In genomic region chr6:5305968-5306626, GRCh38 we compare ENCODE assay signal across 16 cellular contexts. TPM values are rescaled to one million over a fixed set of nuclear protein-coding genes. Genes with fewer than 3 reads are reported as not detected.
DNase-seq lines count a peak whose midpoint lies in the region; ATAC-seq, FAIRE-seq and TF ChIP-seq lines count a peak whose summit lies in the region.
"Had no signal": no experiment of that assay in that cellular context is flagged by ENCODE, and none has a peak within 500 bp of the region (broad histone marks: within the 10 kb centered on the region; RNA-seq: fewer than 3 reads in every experiment).

No MANE protein-coding gene starts in this region.

- no peak overlapping the region for H3K4me3 ChIP-seq in HepG2 (replicated peaks in 1 of 3; ENCODE audit: insufficient read depth in 1 of 3, low read depth in 2 of 3, low read length in 3 of 3)
- H3K4me3 ChIP-seq: left ventricle myocardium inferior, thoracic aorta had no signal

- TF ChIP-seq EP300 in HepG2 (IDR thresholded peaks at IDR 0.05; ENCODE audit: low read depth in 2 of 2, low read length in 2 of 2) (no peak), HepG2 (CRISPR knock-in tag; IDR thresholded peaks at IDR 0.05; ENCODE audit: borderline replicate concordance) (no peak)

- no peaks in the 10 kb centered on the region for H3K9me3 ChIP-seq in HepG2 (ENCODE audit: low read length)
- H3K9me3 ChIP-seq: left ventricle myocardium inferior, thoracic aorta had no signal

- H3K36me3 ChIP-seq in HepG2 (replicated peaks in 1 of 2; ENCODE audit: control insufficient read depth in 1 of 2, insufficient read depth in 2 of 2, low read length in 2 of 2) = no peaks in the 10 kb centered on the region
- H3K36me3 ChIP-seq: left ventricle myocardium inferior, thoracic aorta had no signal

- no peak for TF ChIP-seq RAD21 in HepG2 (CRISPR knock-in tag; IDR thresholded peaks at IDR 0.05)

- no peak overlapping the region for H3K4me3 Mint-ChIP-seq in activated T-cell treated with anti-CD3 and anti-CD28 coated beads, Interleukin-2, amount 50 U/mL, for 24 hours
- H3K4me3 Mint-ChIP-seq in activated T-cell treated with anti-CD3 and anti-CD28 coated beads, Interleukin-2, amount 50 U/mL, for 4 hours = no peak overlapping the region
- H3K4me3 Mint-ChIP-seq in WTC11 = no peak overlapping the region
- H3K4me3 Mint-ChIP-seq: CD4-positive, alpha-beta T cell; stimulated activated memory B cell treated with anti-CD40 and anti-IgM and Interleukin-4, amounts not matched to agents 10 μg/mL and 1 μg/mL and 100 μg/mL, for 72 hours had no signal

- in situ Hi-C loops in HepG2 (cut with HindIII; ENCODE audit: extremely low pct_ligation_motif_present, low pct_unique_long_range_greater_than_20kb) = no loop called here

- no peak for DNase-seq in activated T-cell treated with anti-CD3 and anti-CD28 coated beads, Interleukin-2, amount 50 U/mL, for 24 hours
- no peak for DNase-seq in activated T-cell treated with anti-CD3 and anti-CD28 coated beads, Interleukin-2, amount 50 U/mL, for 4 hours
- DNase-seq in WTC11 (ENCODE audit: low spot score) (no peak), HepG2 (ENCODE audit: low spot score) (peak; percentile 10), stromal cell of bone marrow (ENCODE audit: low read depth) (peak; percentile 24), NCI-H2107 (lab: John Stamatoyannopoulos, UW) (no peak)
- DNase-seq: amniotic stem cell; caudate nucleus; CD4-positive, alpha-beta T cell; left ventricle myocardium inferior; NCI-H510A had no signal

- H3K27ac ChIP-seq in HepG2 (ENCODE audit: extremely low read length, insufficient read depth, low read length) = no peak overlapping the region
- H3K27ac ChIP-seq: left ventricle myocardium inferior, thoracic aorta had no signal

- H3K27me3 Mint-ChIP-seq in activated T-cell treated with anti-CD3 and anti-CD28 coated beads, Interleukin-2, amount 50 U/mL, for 24 hours = no peaks in the 10 kb centered on the region
- no peaks in the 10 kb centered on the region for H3K27me3 Mint-ChIP-seq in activated T-cell treated with anti-CD3 and anti-CD28 coated beads, Interleukin-2, amount 50 U/mL, for 4 hours (ENCODE audit: low read depth)
- no peaks in the 10 kb centered on the region for H3K27me3 Mint-ChIP-seq in WTC11 (ENCODE audit: low read depth)
- H3K27me3 Mint-ChIP-seq: CD4-positive, alpha-beta T cell; stimulated activated memory B cell treated with anti-CD40 and anti-IgM and Interleukin-4, amounts not matched to agents 10 μg/mL and 1 μg/mL and 100 μg/mL, for 72 hours had no signal

- peaks cover 15% of the 10 kb centered on the region for H3K4me1 ChIP-seq in HepG2 (ENCODE audit: insufficient read depth, low read length)

- no peak for ATAC-seq in activated T-cell treated with anti-CD3 and anti-CD28 coated beads, Interleukin-2, amount 50 U/mL, for 4 hours
- no peak for ATAC-seq in WTC11
- ATAC-seq in HepG2 = no peak
- ATAC-seq in GM21381 (IDR thresholded peaks at IDR 0.05; ENCODE audit: unreplicated experiment) = no peak
- ATAC-seq in HG03457 (IDR thresholded peaks at IDR 0.05; ENCODE audit: unreplicated experiment) = no peak
- ATAC-seq: Right ventricle myocardium inferior; stimulated activated memory B cell treated with anti-CD40 and anti-IgM and Interleukin-4, amounts not matched to agents 10 μg/mL and 1 μg/mL and 100 μg/mL, for 72 hours had no signal

- peaks cover 2% of the 10 kb centered on the region for H3K79me2 ChIP-seq in HepG2 (ENCODE audit: insufficient read depth, low read length)

- H3K4me2 ChIP-seq in HepG2 (ENCODE audit: low read depth, low read length) = no peak overlapping the region

- no peak for FAIRE-seq in HepG2 (lab: Jason Lieb, UNC)

- no peaks in the 10 kb centered on the region for H3K9me3 Mint-ChIP-seq in activated T-cell treated with anti-CD3 and anti-CD28 coated beads, Interleukin-2, amount 50 U/mL, for 24 hours
- H3K9me3 Mint-ChIP-seq in activated T-cell treated with anti-CD3 and anti-CD28 coated beads, Interleukin-2, amount 50 U/mL, for 4 hours = no peaks in the 10 kb centered on the region
- no peaks in the 10 kb centered on the region for H3K9me3 Mint-ChIP-seq in WTC11
- H3K9me3 Mint-ChIP-seq: CD4-positive, alpha-beta T cell; stimulated activated memory B cell treated with anti-CD40 and anti-IgM and Interleukin-4, amounts not matched to agents 10 μg/mL and 1 μg/mL and 100 μg/mL, for 72 hours had no signal

- intact Hi-C loops in HepG2 (cut with micrococcal nuclease; ENCODE audit: unreplicated experiment) = no loop called here

- TF ChIP-seq CTCF in WTC11 (IDR thresholded peaks at IDR 0.05) = no peak
- TF ChIP-seq CTCF in HepG2 (CRISPR knock-in tag; IDR thresholded peaks at IDR 0.05) = no peak

- peaks cover 9% of the 10 kb centered on the region for H3K36me3 Mint-ChIP-seq in activated T-cell treated with anti-CD3 and anti-CD28 coated beads, Interleukin-2, amount 50 U/mL, for 24 hours (ENCODE audit: low read depth)
- no peaks in the 10 kb centered on the region for H3K36me3 Mint-ChIP-seq in activated T-cell treated with anti-CD3 and anti-CD28 coated beads, Interleukin-2, amount 50 U/mL, for 4 hours (ENCODE audit: insufficient read depth)
- no peaks in the 10 kb centered on the region for H3K36me3 Mint-ChIP-seq in WTC11

- TF ChIP-seq POLR2A in HepG2 (IDR thresholded peaks at IDR 0.05; ENCODE audit: insufficient read depth in 1 of 2, low read depth in 2 of 2, low read length in 2 of 2) = no peak

- 62% methylated on average over 5 of the region's 5 CpGs for WGBS in HepG2 (ENCODE audit: low lambda C conversion rate)

- H4K20me1 ChIP-seq in HepG2 (ENCODE audit: insufficient read depth, low read length) = no peaks in the 10 kb centered on the region

- H3K27ac Mint-ChIP-seq in activated T-cell treated with anti-CD3 and anti-CD28 coated beads, Interleukin-2, amount 50 U/mL, for 24 hours = peak overlapping the region; percentile 58
- H3K27ac Mint-ChIP-seq in WTC11 = no peak overlapping the region
- H3K27ac Mint-ChIP-seq: CD4-positive, alpha-beta T cell; stimulated activated memory B cell treated with anti-CD40 and anti-IgM and Interleukin-4, amounts not matched to agents 10 μg/mL and 1 μg/mL and 100 μg/mL, for 72 hours had no signal

- H3K9ac ChIP-seq in HepG2 (ENCODE audit: insufficient read depth, low read depth, low read length) = no peak overlapping the region

- H3K27me3 ChIP-seq in HepG2 (ENCODE audit: control insufficient read depth in 1 of 2, insufficient read depth in 2 of 2, low read length in 2 of 2) = no peaks in the 10 kb centered on the region

- no TSS peak for BruUV-seq in HepG2 (replicated peaks; lab: Mats Ljungman, UMichigan)

- no peak overlapping the region for H2AFZ ChIP-seq in HepG2 (ENCODE audit: low read length)

- H3K4me1 Mint-ChIP-seq in activated T-cell treated with anti-CD3 and anti-CD28 coated beads, Interleukin-2, amount 50 U/mL, for 24 hours (ENCODE audit: low read depth) = peaks cover 40% of the 10 kb centered on the region
- H3K4me1 Mint-ChIP-seq in activated T-cell treated with anti-CD3 and anti-CD28 coated beads, Interleukin-2, amount 50 U/mL, for 4 hours (ENCODE audit: low read depth) = peaks cover 25% of the 10 kb centered on the region
- H3K4me1 Mint-ChIP-seq in WTC11 = peaks cover 15% of the 10 kb centered on the region

- CTCF ChIA-PET in WTC11 (lab: Charles Lee) = interaction anchor here (1.6 kb wide), 1 partner anchor 91 kb away, joined by 3 read pairs; no protein-coding TSS in a partner anchor
- CTCF ChIA-PET in HepG2 (lab: Yijun Ruan, JAX; ENCODE audit: low intra/inter-chr PET ratio, low total read pairs) = interaction anchor here (1.0 kb wide), 1 partner anchor 163 kb away, joined by 3 read pairs; no protein-coding TSS in a partner anchor

- POLR2A ChIA-PET in WTC11 (lab: Charles Lee) (no interaction called here), HepG2 (lab: Yijun Ruan, JAX) (no interaction called here)

RNA-seq across cellular contexts. Expression of gene FARS2, which starts 44.8 kb away (rescaled TPM):
- total RNA-seq in activated T-cell treated with anti-CD3 and anti-CD28 coated beads, Interleukin-2, amount 50 U/mL, for 4 hours = 10 to 100 TPM; 28.3 to 31.0 (median 29.9) TPM
- 10.7 to 15.0 TPM (median 11.3 TPM) in 3 replicates for total RNA-seq in WTC11 (2021)
- 26.0 and 28.0 TPM in 2 replicates for total RNA-seq in HepG2 (2016; rRNA removed; fragmentation: Illumina TruSeq; extraction: Trizol)
- 38.2 and 38.5 TPM in 2 replicates for total RNA-seq in HepG2 (2016; cell fraction: cytosol; rRNA removed; fragmentation: Illumina TruSeq; extraction: Trizol; ENCODE audit: low read depth)
- total RNA-seq in HepG2 (2016; cell fraction: insoluble cytoplasmic fraction; rRNA removed; fragmentation: Illumina TruSeq; extraction: Trizol) = 24.7 and 29.3 TPM in 2 replicates
- 21.6 and 25.0 TPM in 2 replicates for total RNA-seq in HepG2 (2016; cell fraction: membrane; rRNA removed; fragmentation: Illumina TruSeq; extraction: Trizol)
- 29.9 and 30.1 TPM in 2 replicates for total RNA-seq in HepG2 (2016; cell fraction: nucleus; rRNA removed; fragmentation: Illumina TruSeq; extraction: Trizol)
- polyA plus RNA-seq in HepG2 (2011; rRNA removed) = 12.7 and 15.4 TPM in 2 replicates
- 12.8 and 14.3 TPM in 2 replicates for polyA plus RNA-seq in HepG2 (2011; cell fraction: cytosol; rRNA removed)
- polyA plus RNA-seq in HepG2 (2011; cell fraction: nucleus; rRNA removed) = 8.4 and 10.7 TPM in 2 replicates
- 7.3 and 8.6 TPM in 2 replicates for polyA plus RNA-seq in HepG2 (2012)
- polyA plus RNA-seq in HepG2 (2016; cell fraction: cytosol; fragmentation: Illumina TruSeq; extraction: Trizol; ENCODE audit: low read depth) = 6.3 and 6.7 TPM in 2 replicates
- 17.7 and 22.2 TPM in 2 replicates for polyA plus RNA-seq in HepG2 (2016; cell fraction: insoluble cytoplasmic fraction; fragmentation: Illumina TruSeq; extraction: Trizol; ENCODE audit: low read depth)
- polyA plus RNA-seq in HepG2 (2016; cell fraction: membrane; fragmentation: Illumina TruSeq; extraction: Trizol; ENCODE audit: low read depth) = 7.8 and 8.7 TPM in 2 replicates
- 9.7 and 11.7 TPM in 2 replicates for polyA plus RNA-seq in HepG2 (2016; cell fraction: nucleus; fragmentation: Illumina TruSeq; extraction: Trizol; ENCODE audit: insufficient read depth, low read depth)
- polyA minus RNA-seq in HepG2 (2011; rRNA and poly(A)+ RNA removed; ENCODE audit: low replicate concordance) = 53.8 and 71.4 TPM in 2 replicates
- polyA minus RNA-seq in HepG2 (2011; cell fraction: cytosol; rRNA and poly(A)+ RNA removed) = 9.6 and 10.5 TPM in 2 replicates
- polyA minus RNA-seq in HepG2 (2011; cell fraction: nucleus; rRNA and poly(A)+ RNA removed) = 54.6 and 59.7 TPM in 2 replicates

RNA-seq across cellular contexts. Expression of gene LYRM4, which starts 45.3 kb away (rescaled TPM):
- total RNA-seq in activated T-cell treated with anti-CD3 and anti-CD28 coated beads, Interleukin-2, amount 50 U/mL, for 4 hours = 10 to 100 TPM; 49.2 to 50.6 (median 50.0) TPM
- total RNA-seq in WTC11 (2021) (47.3 to 49.7 TPM (median 48.3 TPM) in 3 replicates), HepG2 (2016; rRNA removed; fragmentation: Illumina TruSeq; extraction: Trizol) (64.6 and 80.2 TPM in 2 replicates)
- total RNA-seq in HepG2 (2016; cell fraction: cytosol; rRNA removed; fragmentation: Illumina TruSeq; extraction: Trizol; ENCODE audit: low read depth) = 73.1 and 82.6 TPM in 2 replicates
- total RNA-seq in HepG2 (2016; cell fraction: insoluble cytoplasmic fraction; rRNA removed; fragmentation: Illumina TruSeq; extraction: Trizol) = 63.7 and 77.9 TPM in 2 replicates
- total RNA-seq in HepG2 (2016; cell fraction: membrane; rRNA removed; fragmentation: Illumina TruSeq; extraction: Trizol) = 106 and 122 TPM in 2 replicates
- 32.6 and 33.3 TPM in 2 replicates for total RNA-seq in HepG2 (2016; cell fraction: nucleus; rRNA removed; fragmentation: Illumina TruSeq; extraction: Trizol)
- polyA plus RNA-seq in HepG2 (2011; rRNA removed) = 57.0 and 67.5 TPM in 2 replicates
- polyA plus RNA-seq in HepG2 (2011; cell fraction: cytosol; rRNA removed) = 51.3 and 61.3 TPM in 2 replicates
- 14.6 and 17.6 TPM in 2 replicates for polyA plus RNA-seq in HepG2 (2011; cell fraction: nucleus; rRNA removed)
- polyA plus RNA-seq in HepG2 (2012) = 54.2 and 60.4 TPM in 2 replicates
- polyA plus RNA-seq in HepG2 (2016; cell fraction: cytosol; fragmentation: Illumina TruSeq; extraction: Trizol; ENCODE audit: low read depth) = 97.6 and 109 TPM in 2 replicates
- 80.7 and 81.4 TPM in 2 replicates for polyA plus RNA-seq in HepG2 (2016; cell fraction: insoluble cytoplasmic fraction; fragmentation: Illumina TruSeq; extraction: Trizol; ENCODE audit: low read depth)
- polyA plus RNA-seq in HepG2 (2016; cell fraction: membrane; fragmentation: Illumina TruSeq; extraction: Trizol; ENCODE audit: low read depth) = 106 and 108 TPM in 2 replicates
- 40.8 and 43.1 TPM in 2 replicates for polyA plus RNA-seq in HepG2 (2016; cell fraction: nucleus; fragmentation: Illumina TruSeq; extraction: Trizol; ENCODE audit: insufficient read depth, low read depth)
- 29.2 and 36.0 TPM in 2 replicates for polyA minus RNA-seq in HepG2 (2011; rRNA and poly(A)+ RNA removed; ENCODE audit: low replicate concordance)
- polyA minus RNA-seq in HepG2 (2011; cell fraction: cytosol; rRNA and poly(A)+ RNA removed) = 18.1 and 22.4 TPM in 2 replicates
- 25.2 and 25.4 TPM in 2 replicates for polyA minus RNA-seq in HepG2 (2011; cell fraction: nucleus; rRNA and poly(A)+ RNA removed)

Comparison
In these comparisons a context has a peak if more than half of its experiments do, and no peak if none do; other contexts are left out.
1. DNase-seq: peak in HepG2 (single experiment) and stromal cell of bone marrow (single experiment); none in activated T-cell treated with anti-CD3 and anti-CD28 coated beads, Interleukin-2, amount 50 U/mL, for 24 hours (single experiment), activated T-cell treated with anti-CD3 and anti-CD28 coated beads, Interleukin-2, amount 50 U/mL, for 4 hours (single experiment), WTC11 (single experiment) and NCI-H2107 (single experiment).